ENCODE assay signal across 28 cellular contexts in genomic region chrX:26999634-27000033, GRCh38.
"Had no signal": no experiment of that assay in that cellular context is flagged by ENCODE, and none has a peak within 500 bp of the region (broad histone marks: within the 10 kb centered on the region; RNA-seq: fewer than 3 reads in every experiment).

No MANE protein-coding gene starts in this region.

- H3K36me3 Mint-ChIP-seq: naive thymus-derived CD4-positive, alpha-beta T cell; stimulated activated memory B cell treated with anti-CD40 and anti-IgM and Interleukin-4, amounts not matched to agents 10 μg/mL and 1 μg/mL and 100 μg/mL, for 72 hours had no signal

- H3K4me3 Mint-ChIP-seq: naive thymus-derived CD4-positive, alpha-beta T cell; natural killer cell; nephron progenitor cell; neural crest cell; stimulated activated memory B cell treated with anti-CD40 and anti-IgM and Interleukin-4, amounts not matched to agents 10 μg/mL and 1 μg/mL and 100 μg/mL, for 72 hours; stimulated activated naive CD8-positive, alpha-beta T cell treated with anti-CD3 and anti-CD28 coated beads, Interleukin-15, Interleukin-2, amounts not matched to agents 100 ng/mL and 50 ng/mL, for 24 hours had no signal

- H3K36me3 ChIP-seq: neutrophil, stomach, thoracic aorta, thyroid gland, tibial nerve, upper lobe of left lung, vagina had no signal

- ATAC-seq: naive thymus-derived CD4-positive, alpha-beta T cell; natural killer cell; psoas muscle; right cardiac atrium; sciatic nerve; stimulated activated memory B cell treated with anti-CD40 and anti-IgM and Interleukin-4, amounts not matched to agents 10 μg/mL and 1 μg/mL and 100 μg/mL, for 72 hours had no signal

- H3K27ac ChIP-seq: neutrophil, parathyroid adenoma, psoas muscle, skin epidermis, stomach, thoracic aorta, thyroid gland, tibial nerve, upper lobe of left lung, vagina had no signal

- H3K9ac ChIP-seq: parathyroid adenoma had no signal

- H2AFZ ChIP-seq: parathyroid adenoma had no signal

- H3K79me2 ChIP-seq: parathyroid adenoma had no signal

- H3K27ac Mint-ChIP-seq: naive thymus-derived CD4-positive, alpha-beta T cell; natural killer cell; nephron progenitor cell; progenitor cell of endocrine pancreas; stimulated activated memory B cell treated with anti-CD40 and anti-IgM and Interleukin-4, amounts not matched to agents 10 μg/mL and 1 μg/mL and 100 μg/mL, for 72 hours; stimulated activated naive CD8-positive, alpha-beta T cell treated with anti-CD3 and anti-CD28 coated beads, Interleukin-15, Interleukin-2, amounts not matched to agents 100 ng/mL and 50 ng/mL, for 24 hours had no signal

- H3K27me3 Mint-ChIP-seq: naive thymus-derived CD4-positive, alpha-beta T cell; progenitor cell of endocrine pancreas; stimulated activated memory B cell treated with anti-CD40 and anti-IgM and Interleukin-4, amounts not matched to agents 10 μg/mL and 1 μg/mL and 100 μg/mL, for 72 hours; stimulated activated naive CD8-positive, alpha-beta T cell treated with anti-CD3 and anti-CD28 coated beads, Interleukin-15, Interleukin-2, amounts not matched to agents 100 ng/mL and 50 ng/mL, for 24 hours had no signal

- H3K4me1 Mint-ChIP-seq: naive thymus-derived CD4-positive, alpha-beta T cell; natural killer cell; nephron progenitor cell; neural crest cell; stimulated activated memory B cell treated with anti-CD40 and anti-IgM and Interleukin-4, amounts not matched to agents 10 μg/mL and 1 μg/mL and 100 μg/mL, for 72 hours had no signal

- H3K4me1 ChIP-seq: parathyroid adenoma, psoas muscle, stomach, thyroid gland, tibial nerve, upper lobe of left lung, vagina had no signal

- H3K9me3 ChIP-seq: neutrophil, psoas muscle, thoracic aorta, thyroid gland, tibial nerve, upper lobe of left lung, vagina had no signal

- H3K4me3 ChIP-seq: psoas muscle, skin epidermis, stomach, thoracic aorta, thyroid gland, tibial nerve, upper lobe of left lung, vagina had no signal

- DNase-seq: naive thymus-derived CD4-positive, alpha-beta T cell; natural killer cell; nephron progenitor cell; nucleus accumbens; posterior cingulate gyrus; psoas muscle; right cardiac atrium; stimulated activated CD4-positive, alpha-beta T cell treated with anti-CD3 and anti-CD28 coated beads, Interleukin-15, amount 100 ng/mL, for 24 hours; stimulated activated CD4-positive, alpha-beta T cell treated with anti-CD3 and anti-CD28 coated beads, Interleukin-2, amount 100 ng/mL, for 24 hours; stimulated activated CD4-positive, alpha-beta T cell treated with anti-CD3 and anti-CD28 coated beads, Interleukin-2, amount 100 ng/mL, for 48 hours; stimulated activated CD4-positive, alpha-beta T cell treated with anti-CD3 and anti-CD28 coated beads, Interleukin-4, amount 100 ng/mL, for 24 hours; stimulated activated naive CD4-positive, alpha-beta T cell; stomach; thyroid gland; trophoblast cell; upper lobe of left lung had no signal

- H3K9me3 Mint-ChIP-seq: stimulated activated naive CD8-positive, alpha-beta T cell treated with anti-CD3 and anti-CD28 coated beads, Interleukin-15, Interleukin-2, amounts not matched to agents 100 ng/mL and 50 ng/mL, for 24 hours had no signal

- FAIRE-seq: urothelium cell line had no signal

- H3K27me3 ChIP-seq: neutrophil, stomach, thyroid gland, tibial nerve, upper lobe of left lung, vagina had no signal
